In genomic region chr22:37417737-37418348, GRCh38 we compare ENCODE assay signal across 18 cellular contexts. TPM values are rescaled to one million over a fixed set of nuclear protein-coding genes. Genes with fewer than 3 reads are reported as not detected.
DNase-seq lines count a peak whose midpoint lies in the region; ATAC-seq and TF ChIP-seq lines count a peak whose summit lies in the region.
"Had no signal": no experiment of that assay in that cellular context is flagged by ENCODE, and none has a peak within 500 bp of the region (broad histone marks: within the 10 kb centered on the region; RNA-seq: fewer than 3 reads in every experiment).

No MANE protein-coding gene starts in this region.

- H3K4me1 ChIP-seq in naive thymus-derived CD4-positive, alpha-beta T cell (ENCODE audit: control insufficient read depth in 2 of 2, insufficient read depth in 2 of 2, low read length in 2 of 2): peaks cover 6 to 10% of the 10 kb centered on the region in 2 donors

- intact Hi-C loops in natural killer cell (cut with micrococcal nuclease): no loop called here
- intact Hi-C loops in naive thymus-derived CD4-positive, alpha-beta T cell (cut with micrococcal nuclease): no loop called here

- H3K27me3 Mint-ChIP-seq in natural killer cell (ENCODE audit: low read depth in 2 of 2): peaks cover 53 to 61% of the 10 kb centered on the region in 2 donors
- H3K27me3 Mint-ChIP-seq in natural killer cell treated with Interleukin-12 subunit alpha and Interleukin-12 subunit beta and Interleukin-15 and Interleukin-18, amount 100 ng/mL, for 72 hours: peaks cover 41 to 56% of the 10 kb centered on the region in 2 donors
- peaks cover 56 to 83% (median 69%) of the 10 kb centered on the region in 5 donors for H3K27me3 Mint-ChIP-seq in naive thymus-derived CD4-positive, alpha-beta T cell

- H3K4me1 Mint-ChIP-seq in natural killer cell: peaks cover 28 to 42% of the 10 kb centered on the region in 2 donors
- peaks cover 29 to 34% of the 10 kb centered on the region in 2 donors for H3K4me1 Mint-ChIP-seq in natural killer cell treated with Interleukin-12 subunit alpha and Interleukin-12 subunit beta and Interleukin-15 and Interleukin-18, amount 100 ng/mL, for 72 hours (ENCODE audit: low read depth in 2 of 2)
- peaks cover 21 to 40% (median 32%) of the 10 kb centered on the region in 7 donors for H3K4me1 Mint-ChIP-seq in naive thymus-derived CD4-positive, alpha-beta T cell

- peak overlapping the region; percentile 60 for H3K27ac ChIP-seq in cingulate gyrus (ENCODE audit: low read depth, low read length)
- no peak overlapping the region for H3K27ac ChIP-seq in naive thymus-derived CD4-positive, alpha-beta T cell (ENCODE audit: low read depth, low read length)
- H3K27ac ChIP-seq: PC-9 had no signal

- no peaks in the 10 kb centered on the region for H3K36me3 Mint-ChIP-seq in natural killer cell
- no peaks in the 10 kb centered on the region for H3K36me3 Mint-ChIP-seq in natural killer cell treated with Interleukin-12 subunit alpha and Interleukin-12 subunit beta and Interleukin-15 and Interleukin-18, amount 100 ng/mL, for 72 hours
- peaks cover 0 to 5% (median 0%) of the 10 kb centered on the region in 5 donors for H3K36me3 Mint-ChIP-seq in naive thymus-derived CD4-positive, alpha-beta T cell

- no peak for ATAC-seq in natural killer cell
- ATAC-seq in natural killer cell treated with Interleukin-12 subunit alpha and Interleukin-12 subunit beta and Interleukin-15 and Interleukin-18, amount 100 ng/mL, for 72 hours: no peak
- no peak for ATAC-seq in naive thymus-derived CD4-positive, alpha-beta T cell
- ATAC-seq in GM19397 (IDR thresholded peaks at IDR 0.05; ENCODE audit: unreplicated experiment): no peak
- ATAC-seq in HG02759 (IDR thresholded peaks at IDR 0.05; ENCODE audit: unreplicated experiment): no peak
- no peak for ATAC-seq in GM21381 (IDR thresholded peaks at IDR 0.05; ENCODE audit: unreplicated experiment)

- no peak overlapping the region for H3K4me3 ChIP-seq in naive thymus-derived CD4-positive, alpha-beta T cell (ENCODE audit: low read length)
- H3K4me3 ChIP-seq: MG63, PC-9 had no signal

- no peaks in the 10 kb centered on the region for H3K36me3 ChIP-seq in naive thymus-derived CD4-positive, alpha-beta T cell (ENCODE audit: control insufficient read depth in 2 of 3, insufficient read depth in 3 of 3, low read length in 3 of 3)
- H3K36me3 ChIP-seq: MG63 had no signal

- DNase-seq in natural killer cell: no peak
- DNase-seq in natural killer cell treated with Interleukin-12 subunit alpha and Interleukin-12 subunit beta and Interleukin-15 and Interleukin-18, amount 100 ng/mL, for 72 hours (ENCODE audit: low spot score): no peak
- DNase-seq in naive thymus-derived CD4-positive, alpha-beta T cell: no peak
- no peak for DNase-seq in stimulated activated CD4-positive, alpha-beta T cell treated with anti-CD3 and anti-CD28 coated beads, Interleukin-12 subunit alpha, Interleukin-12 subunit beta, amount 100 ng/mL, for 4 hours
- DNase-seq: C1 segment of cervical spinal cord, DND-41, HFFc6, MG63, NCI-H1105 treated with DMSO at 0.1 percent for 48 hours, NCI-H2107, NCI-H446, NCI-H82, PC-9 had no signal

- H3K27me3 ChIP-seq in naive thymus-derived CD4-positive, alpha-beta T cell (ENCODE audit: control insufficient read depth in 2 of 2, insufficient read depth in 2 of 2, low read length in 2 of 2): peaks cover 0 to 3% of the 10 kb centered on the region in 2 donors

- H3K9me3 Mint-ChIP-seq in natural killer cell: no peaks in the 10 kb centered on the region
- H3K9me3 Mint-ChIP-seq in natural killer cell treated with Interleukin-12 subunit alpha and Interleukin-12 subunit beta and Interleukin-15 and Interleukin-18, amount 100 ng/mL, for 72 hours: no peaks in the 10 kb centered on the region
- peaks cover 0 to 3% (median 0%) of the 10 kb centered on the region in 11 donors for H3K9me3 Mint-ChIP-seq in naive thymus-derived CD4-positive, alpha-beta T cell
- H3K9me3 Mint-ChIP-seq: HFFc6 had no signal

- peak overlapping the region; percentile 63 for H3K4me3 Mint-ChIP-seq in natural killer cell
- no peak overlapping the region for H3K4me3 Mint-ChIP-seq in natural killer cell treated with Interleukin-12 subunit alpha and Interleukin-12 subunit beta and Interleukin-15 and Interleukin-18, amount 100 ng/mL, for 72 hours
- H3K4me3 Mint-ChIP-seq in naive thymus-derived CD4-positive, alpha-beta T cell: peak overlapping the region in 6 of 10 donors; percentile 0 to 90 (median 19)
- H3K4me3 Mint-ChIP-seq: HFFc6 had no signal

- TF ChIP-seq CTCF in natural killer cell (IDR thresholded peaks at IDR 0.05): no peak

- POLR2A ChIA-PET in naive thymus-derived CD4-positive, alpha-beta T cell (lab: Charles Lee): no interaction called here

- H3K9me3 ChIP-seq in naive thymus-derived CD4-positive, alpha-beta T cell (ENCODE audit: control insufficient read depth in 2 of 3, low read length in 3 of 3): no peaks in the 10 kb centered on the region
- H3K9me3 ChIP-seq: MG63 had no signal

- CTCF ChIA-PET in naive thymus-derived CD4-positive, alpha-beta T cell (lab: Charles Lee): no interaction called here

- H3K27ac Mint-ChIP-seq in natural killer cell: no peak overlapping the region
- H3K27ac Mint-ChIP-seq in natural killer cell treated with Interleukin-12 subunit alpha and Interleukin-12 subunit beta and Interleukin-15 and Interleukin-18, amount 100 ng/mL, for 72 hours: no peak overlapping the region
- peak overlapping the region in 2 of 9 donors; percentile 14 to 22 for H3K27ac Mint-ChIP-seq in naive thymus-derived CD4-positive, alpha-beta T cell
- H3K27ac Mint-ChIP-seq: HFFc6 had no signal

RNA-seq across cellular contexts. Expression of gene ELFN2, which starts 9.4 kb away (rescaled TPM):
- total RNA-seq in natural killer cell: under 1 TPM; 0.33 to 0.49 (median 0.36) TPM
- total RNA-seq in natural killer cell treated with Interleukin-12 subunit alpha and Interleukin-12 subunit beta and Interleukin-15 and Interleukin-18, amount 100 ng/mL, for 72 hours: under 1 TPM in 1 of 2 donors, not detected in 1; 0.40 TPM
- total RNA-seq in naive thymus-derived CD4-positive, alpha-beta T cell: under 1 TPM; 0.10 to 0.66 (median 0.57) TPM
- polyA plus RNA-seq in naive thymus-derived CD4-positive, alpha-beta T cell: not detected
- total RNA-seq: HepG2 had no signal
